Comparison of ENCODE assay signal across 21 cellular contexts in genomic region chr16:66846831-66847230, GRCh38. TPM values are rescaled to one million over a fixed set of nuclear protein-coding genes. Genes with fewer than 3 reads are reported as not detected.
"Had no signal": no experiment of that assay in that cellular context is flagged by ENCODE, and none has a peak within 500 bp of the region (broad histone marks: within the 10 kb centered on the region; RNA-seq: fewer than 3 reads in every experiment).

No MANE protein-coding gene starts in this region.

- H3K36me3 ChIP-seq: ascending aorta had no signal

- DNase-seq: activated CD4-positive, alpha-beta T cell treated with anti-CD3 and anti-CD28 coated beads for 1 hour; activated CD4-positive, alpha-beta T cell treated with anti-CD3 and anti-CD28 coated beads, Interleukin-2, amount 10 ng/mL, durations not matched to agents 24 days and 14 days; activated CD4-positive, alpha-beta T cell treated with anti-CD3 and anti-CD28 coated beads, Interleukin-2, amount 50 U/mL, for 48 hours; activated naive CD4-positive, alpha-beta T cell treated with anti-CD3 and anti-CD28 coated beads for 36 hours; activated naive CD8-positive, alpha-beta T cell treated with anti-CD3 and anti-CD28 coated beads for 36 hours; activated T-cell treated with anti-CD3 and anti-CD28 coated beads for 4 hours; body of pancreas; central memory CD4-positive, alpha-beta T cell; Karpas-422; MM.1S; NCI-H1105 treated with DMSO at 0.1 percent for 48 hours; NCI-H1436 treated with DMSO at 0.1 percent for 48 hours; NCI-H187; NCI-H2081; NCI-H524; PC-3; SHP77 treated with DMSO at 0.1 percent for 48 hours had no signal

- H3K9me3 ChIP-seq: ascending aorta, body of pancreas had no signal

- H3K4me3 ChIP-seq: ascending aorta, body of pancreas, K562 had no signal

- H3K27ac ChIP-seq: ascending aorta, body of pancreas had no signal

- ATAC-seq: body of pancreas, K562, PC-3 had no signal

RNA-seq across cellular contexts. Expression of gene CA7, which starts 2.6 kb away (rescaled TPM):
- total RNA-seq: activated naive CD4-positive, alpha-beta T cell treated with anti-CD3 and anti-CD28 coated beads for 36 hours; activated naive CD8-positive, alpha-beta T cell treated with anti-CD3 and anti-CD28 coated beads for 36 hours; ascending aorta; body of pancreas; bronchial epithelial cell; K562; PC-3; SK-MEL-5 had no signal

RNA-seq across cellular contexts. Expression of gene TERB1, which starts 45.4 kb away (rescaled TPM):
- total RNA-seq: activated naive CD4-positive, alpha-beta T cell treated with anti-CD3 and anti-CD28 coated beads for 36 hours; activated naive CD8-positive, alpha-beta T cell treated with anti-CD3 and anti-CD28 coated beads for 36 hours; ascending aorta; body of pancreas; K562; PC-3; SK-MEL-5 had no signal
